Comparison of ENCODE assay signal across 8 cellular contexts in the genomic region with DNA sequence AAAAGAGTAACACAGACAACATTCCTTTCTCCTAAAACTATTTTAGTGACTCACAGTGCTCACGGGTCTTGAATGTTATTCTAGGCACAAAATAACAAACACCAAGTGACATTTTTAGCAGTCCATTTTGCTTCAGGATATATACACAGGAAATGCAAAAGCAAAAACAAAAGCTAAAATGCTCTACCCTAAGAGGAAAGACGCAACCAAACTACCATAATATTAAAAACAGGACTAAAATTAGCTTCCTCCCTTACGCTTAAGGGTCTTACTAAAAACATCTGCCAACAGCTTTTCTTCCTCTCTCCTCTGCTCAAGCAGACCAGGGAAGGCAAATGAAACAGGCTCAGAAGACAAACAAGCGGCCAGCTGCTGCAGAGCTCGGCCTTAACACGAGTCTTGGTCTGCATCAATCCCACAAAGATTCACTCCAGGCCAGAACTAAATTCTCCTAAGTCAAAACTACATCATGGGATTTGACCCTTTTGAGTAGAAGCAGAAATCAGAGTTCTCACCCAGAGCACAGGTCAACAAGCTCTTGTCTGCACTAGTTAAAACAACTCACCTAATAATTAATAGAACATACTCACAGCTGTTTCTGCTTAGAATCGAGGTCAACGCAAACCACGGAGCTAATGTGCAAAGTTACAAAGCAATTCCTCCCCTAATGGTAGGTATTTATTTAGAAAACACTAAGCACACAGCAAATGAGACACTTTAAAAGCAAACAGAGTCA.
A peak's percentile ranks its signal among the peaks of the same experiment; 100 is the strongest.
DNase-seq lines count a peak whose midpoint lies in the region; ATAC-seq, FAIRE-seq and TF ChIP-seq lines count a peak whose summit lies in the region.

No MANE protein-coding gene starts in this region.

- H3K9me1 ChIP-seq in keratinocyte (ENCODE audit: control insufficient read depth, extremely low read depth, insufficient read depth, low read length): peaks cover 2% of the 10 kb centered on the region

- dilution Hi-C loops in keratinocyte (cut with MboI; ENCODE audit: extremely low pct_ligation_motif_present, low sequenced_read_pairs): no loop called here

- H3K4me3 Mint-ChIP-seq in activated CD8-positive, alpha-beta memory T cell treated with anti-CD3 and anti-CD28 coated beads, Interleukin-2, amount 10 ng/mL, durations not matched to agents 7 days and 5 days: peak overlapping the region; percentile 80

- no peak for FAIRE-seq in keratinocyte (lab: Jason Lieb, UNC)

- H3K9me3 ChIP-seq in Karpas-422 (ENCODE audit: low read length) (no peaks in the 10 kb centered on the region), keratinocyte (ENCODE audit: control insufficient read depth, low read depth, low read length) (no peaks in the 10 kb centered on the region), suprapubic skin (no peaks in the 10 kb centered on the region)

- no peak overlapping the region for H2AFZ ChIP-seq in Karpas-422 (ENCODE audit: low read length)
- H2AFZ ChIP-seq in keratinocyte (ENCODE audit: control insufficient read depth, low read length): no peak overlapping the region

- no peak for TF ChIP-seq POLR2A in suprapubic skin (IDR thresholded peaks at IDR 0.05)

- peak overlapping the region; percentile 99 for H3K27ac Mint-ChIP-seq in activated CD8-positive, alpha-beta memory T cell treated with anti-CD3 and anti-CD28 coated beads, Interleukin-2, amount 10 ng/mL, durations not matched to agents 7 days and 5 days

- peaks cover 68% of the 10 kb centered on the region for H4K20me1 ChIP-seq in Karpas-422 (ENCODE audit: insufficient read depth, low read depth, low read length)
- H4K20me1 ChIP-seq in keratinocyte (ENCODE audit: control insufficient read depth, extremely low read depth, insufficient read depth, low read length): peaks cover 2% of the 10 kb centered on the region

- CTCF ChIA-PET in activated CD8-positive, alpha-beta memory T cell treated with anti-CD3 and anti-CD28 coated beads, Interleukin-2, amount 10 ng/mL, durations not matched to agents 7 days and 5 days (lab: Charles Lee): interaction anchor here (1.0 to 7.9 kb wide), 18 partner anchors 11 to 174 kb away, joined by 3 to 126 read pairs (median 8); partner anchors contain the start of gene RAPGEF1

- no peak overlapping the region for H3K9ac ChIP-seq in Karpas-422 (ENCODE audit: low read length)
- peak overlapping the region; percentile 38 for H3K9ac ChIP-seq in keratinocyte (ENCODE audit: control insufficient read depth, extremely low read depth, insufficient read depth, low read length)

- H3K36me3 ChIP-seq in Karpas-422 (ENCODE audit: insufficient read depth, low read length) (no peaks in the 10 kb centered on the region), keratinocyte (ENCODE audit: control insufficient read depth in 2 of 2, extremely low read depth in 1 of 2, insufficient read depth in 2 of 2, low read length in 2 of 2) (no peaks in the 10 kb centered on the region), suprapubic skin (no peaks in the 10 kb centered on the region)

- H3K9me2 ChIP-seq in Karpas-422 (replicated peaks; ENCODE audit: insufficient read depth, low read length): no peaks in the 10 kb centered on the region

- H3K4me2 ChIP-seq in Karpas-422 (ENCODE audit: low read depth, low read length, poor library complexity, severe bottlenecking): peak overlapping the region; percentile 59
- peak overlapping the region; percentile 85 for H3K4me2 ChIP-seq in keratinocyte (ENCODE audit: control insufficient read depth, extremely low read depth, insufficient read depth, low read depth, low read length)

- no peak overlapping the region for H3K27ac ChIP-seq in Karpas-422 (ENCODE audit: low read length)
- peak overlapping the region; percentile 37 for H3K27ac ChIP-seq in keratinocyte (ENCODE audit: control insufficient read depth, insufficient read depth, low read length)
- H3K27ac ChIP-seq in suprapubic skin: peak overlapping the region; percentile 91

- no peak for DNase-seq in activated CD8-positive, alpha-beta memory T cell treated with anti-CD3 and anti-CD28 coated beads, Interleukin-2, amount 10 ng/mL, durations not matched to agents 7 days and 5 days
- DNase-seq in activated CD8-positive, alpha-beta memory T cell treated with anti-CD3 and anti-CD28 coated beads for 24 hours: no peak
- DNase-seq in Karpas-422 (peak; percentile 79), astrocyte of the hippocampus (ENCODE audit: low read depth, low spot score) (peak; percentile 72), keratinocyte (ENCODE audit: low read depth, low spot score) (no peak), suprapubic skin (ENCODE audit: low spot score in 2 of 2) (no peak), NCI-H187 (lab: John Stamatoyannopoulos, UW) (no peak), SW480 (ENCODE audit: low spot score) (no peak)

- 22% methylated on average over 9 of the region's 9 CpGs for WGBS in suprapubic skin

- no peaks in the 10 kb centered on the region for H3K9me3 Mint-ChIP-seq in activated CD8-positive, alpha-beta memory T cell treated with anti-CD3 and anti-CD28 coated beads, Interleukin-2, amount 10 ng/mL, durations not matched to agents 7 days and 5 days (ENCODE audit: low read depth)

- peaks cover 43% of the 10 kb centered on the region for H3K4me1 ChIP-seq in Karpas-422 (ENCODE audit: low read length)
- H3K4me1 ChIP-seq in keratinocyte (ENCODE audit: control insufficient read depth, extremely low read depth, insufficient read depth, low read length): peaks cover 43% of the 10 kb centered on the region
- H3K4me1 ChIP-seq in suprapubic skin: peaks cover 87% of the 10 kb centered on the region

- ATAC-seq in activated CD8-positive, alpha-beta memory T cell treated with anti-CD3 and anti-CD28 coated beads, Interleukin-2, amount 10 ng/mL, durations not matched to agents 7 days and 5 days: peak; percentile 10

- H3K79me2 ChIP-seq in Karpas-422 (ENCODE audit: low read length) (no peaks in the 10 kb centered on the region), keratinocyte (ENCODE audit: control insufficient read depth, insufficient read depth, low read length) (peaks cover 17% of the 10 kb centered on the region)

- H3K4me1 Mint-ChIP-seq in activated CD8-positive, alpha-beta memory T cell treated with anti-CD3 and anti-CD28 coated beads, Interleukin-2, amount 10 ng/mL, durations not matched to agents 7 days and 5 days: peaks cover 87% of the 10 kb centered on the region

- no peaks in the 10 kb centered on the region for H3K27me3 Mint-ChIP-seq in activated CD8-positive, alpha-beta memory T cell treated with anti-CD3 and anti-CD28 coated beads, Interleukin-2, amount 10 ng/mL, durations not matched to agents 7 days and 5 days

- H3K4me3 ChIP-seq in Karpas-422 (ENCODE audit: low read length) (peak overlapping the region; percentile 22; the same call in 1 of the 2 replicates), keratinocyte (ENCODE audit: control insufficient read depth in 2 of 3, extremely low read depth in 1 of 3, insufficient read depth in 2 of 3, low read depth in 1 of 3, low read length in 3 of 3) (no peak overlapping the region), suprapubic skin (peak overlapping the region; percentile 26)

- no peak for TF ChIP-seq EP300 in suprapubic skin (IDR thresholded peaks at IDR 0.05)

- H3K36me3 Mint-ChIP-seq in activated CD8-positive, alpha-beta memory T cell treated with anti-CD3 and anti-CD28 coated beads, Interleukin-2, amount 10 ng/mL, durations not matched to agents 7 days and 5 days: peaks cover 20% of the 10 kb centered on the region

- no peak for TF ChIP-seq CTCF in keratinocyte (optimal IDR thresholded peaks at IDR 0.05 in 1 of 3, IDR thresholded peaks at IDR 0.05 in 1 of 3, conservative IDR thresholded peaks at IDR 0.05 in 1 of 3; ENCODE audit: extremely low read depth in 1 of 3, insufficient read depth in 2 of 3, low read length in 3 of 3)
- TF ChIP-seq CTCF in suprapubic skin (IDR thresholded peaks at IDR 0.05): no peak

- H3K27me3 ChIP-seq in Karpas-422 (ENCODE audit: low read length): no peaks in the 10 kb centered on the region
- no peaks in the 10 kb centered on the region for H3K27me3 ChIP-seq in keratinocyte (ENCODE audit: control insufficient read depth, extremely low read depth, insufficient read depth, low read length)
- H3K27me3 ChIP-seq in suprapubic skin: no peaks in the 10 kb centered on the region

Comparison
In these comparisons a context has a peak if more than half of its experiments do, and no peak if none do; other contexts are left out.
1. DNase-seq: peak in Karpas-422 (single experiment) and astrocyte of the hippocampus (single experiment); none in activated CD8-positive, alpha-beta memory T cell treated with anti-CD3 and anti-CD28 coated beads, Interleukin-2, amount 10 ng/mL, durations not matched to agents 7 days and 5 days (single experiment), activated CD8-positive, alpha-beta memory T cell treated with anti-CD3 and anti-CD28 coated beads for 24 hours (single experiment), keratinocyte (single experiment), suprapubic skin (0 of 2), NCI-H187 (0 of 2) and SW480 (single experiment).
2. H3K4me3 ChIP-seq: peak in Karpas-422 (single experiment) and suprapubic skin (single experiment); none in keratinocyte (0 of 3).